In genomic region chr13:20828540-20829364, GRCh38 we compare ENCODE assay signal across 8 cellular contexts. TPM values are rescaled to one million over a fixed set of nuclear protein-coding genes. Genes with fewer than 3 reads are reported as not detected.
A peak's percentile ranks its signal among the peaks of the same experiment; 100 is the strongest.
DNase-seq lines count a peak whose midpoint lies in the region; ATAC-seq and TF ChIP-seq lines count a peak whose summit lies in the region.

No MANE protein-coding gene starts in this region.

- peak; percentile 85 for TF ChIP-seq CTCF in IMR-90 (conservative IDR thresholded peaks at IDR 0.05; ENCODE audit: low read depth, low read length)

- H4K91ac ChIP-seq in IMR-90 (ENCODE audit: insufficient read depth, low read depth, low read length) = no peak overlapping the region

- CTCF ChIA-PET in IMR-90 (lab: Yijun Ruan, JAX) = interaction anchor here (0.6 to 3.0 kb wide), 12 partner anchors 9 to 336 kb away, joined by 3 to 14 read pairs (median 4); no protein-coding TSS in a partner anchor

- peak overlapping the region; percentile 39; the same call in 1 of the 2 replicates for H2BK120ac ChIP-seq in IMR-90 (ENCODE audit: low read depth, low read length)

- H4K5ac ChIP-seq in IMR-90 (ENCODE audit: low read depth, low read length) = no peak overlapping the region

- POLR2A ChIA-PET in IMR-90 (lab: Charles Lee; ENCODE audit: unreplicated experiment) = no interaction called here

- peak overlapping the region; percentile 53; the same call in 1 of the 2 replicates for H3K23ac ChIP-seq in IMR-90 (ENCODE audit: low read depth, low read length)

- in situ Hi-C loops in IMR-90 (cut with MboI; ENCODE audit: low sequenced_read_pairs) = loop anchor here (5.0 to 25.0 kb wide), 2 partner anchors 121 to 641 kb away; partner anchors contain the start of gene GJB2

- no TSS peak for BruUV-seq in IMR-90 (replicated peaks; lab: Mats Ljungman, UMichigan)

- H3K56ac ChIP-seq in IMR-90 (ENCODE audit: extremely low read depth, insufficient read depth, low read length) = no peak overlapping the region

- H3K4me2 ChIP-seq in IMR-90 (ENCODE audit: low read depth, low read length) = peak overlapping the region; percentile 100

- peaks cover 7% of the 10 kb centered on the region for H3K4me1 ChIP-seq in IMR-90 (ENCODE audit: control insufficient read depth, insufficient read depth, low read length)
- H3K4me1 ChIP-seq in subcutaneous abdominal adipose tissue (ENCODE audit: control insufficient read depth in 5 of 5, insufficient read depth in 5 of 5, low read length in 5 of 5) = peaks cover 0 to 6% (median 0%) of the 10 kb centered on the region in 5 donors

- no peaks in the 10 kb centered on the region for H3K27me3 ChIP-seq in IMR-90 (ENCODE audit: control insufficient read depth, insufficient read depth, low read length)
- no peaks in the 10 kb centered on the region for H3K27me3 ChIP-seq in subcutaneous abdominal adipose tissue (ENCODE audit: control insufficient read depth in 5 of 5, insufficient read depth in 4 of 5, low read length in 5 of 5)

- H3K9me3 ChIP-seq in IMR-90 (ENCODE audit: control insufficient read depth, insufficient read depth, low read length) (no peaks in the 10 kb centered on the region), subcutaneous abdominal adipose tissue (ENCODE audit: control insufficient read depth in 5 of 5, low read length in 5 of 5) (no peaks in the 10 kb centered on the region)

- no peak for TF ChIP-seq POLR2A in IMR-90 (IDR thresholded peaks at IDR 0.05; ENCODE audit: low read depth, low read length)

- H3K9me1 ChIP-seq in IMR-90 (ENCODE audit: insufficient read depth, low read length) = no peaks in the 10 kb centered on the region; the same call in 1 of the 2 replicates

- H4K20me1 ChIP-seq in IMR-90 (ENCODE audit: insufficient read depth, low read length) = peaks cover 3% of the 10 kb centered on the region; the same call in 1 of the 2 replicates

- H3K27ac ChIP-seq in IMR-90 (ENCODE audit: insufficient read depth, low read length) (peak overlapping the region; percentile 40; the same call in 1 of the 2 replicates), caudate nucleus (ENCODE audit: low read depth, low read length) (peak overlapping the region; percentile 11), subcutaneous abdominal adipose tissue (ENCODE audit: low read depth, low read length) (peak overlapping the region; percentile 13)

- H3K4me3 ChIP-seq in IMR-90 (ENCODE audit: insufficient read depth, low read depth, low read length) = peak overlapping the region; percentile 30; the same call in 1 of the 2 replicates
- peak overlapping the region in 3 of 5 donors; percentile 26 to 49 (median 42) for H3K4me3 ChIP-seq in subcutaneous abdominal adipose tissue (ENCODE audit: low read depth in 1 of 5, low read length in 5 of 5)

- peak overlapping the region; percentile 77 for H3K18ac ChIP-seq in IMR-90 (ENCODE audit: low read depth, low read length)

- peak; percentile 85 for TF ChIP-seq RAD21 in IMR-90 (IDR thresholded peaks at IDR 0.05; ENCODE audit: low read length)

- no peak overlapping the region for H2AFZ ChIP-seq in IMR-90 (replicated peaks; ENCODE audit: low read length, poor library complexity)

- H2BK20ac ChIP-seq in IMR-90 (ENCODE audit: low read depth, low read length) = 0 out of 2 replicates have a peak overlapping the region, but pooled peaks have one; percentile 27

- WGBS in IMR-90 (ENCODE audit: extremely low coverage in 2 of 2, insufficient read length in 1 of 2), 2 experiments = no CpG with 5 or more reads among the region's 5 CpGs

- H2AK9ac ChIP-seq in IMR-90 (replicated peaks; ENCODE audit: low read depth, low read length, poor library complexity) = no peak overlapping the region

- peaks cover 0 to 17% of the 10 kb centered on the region in 2 experiments; a peak in 2 of 4 replicates for H3K79me1 ChIP-seq in IMR-90 (ENCODE audit: low read depth in 1 of 2, low read length in 2 of 2)

- H2BK5ac ChIP-seq in IMR-90 (ENCODE audit: low read depth, low read length, poor library complexity, severe bottlenecking) = peak overlapping the region; percentile 49

- no peak overlapping the region for H3K14ac ChIP-seq in IMR-90 (replicated peaks; ENCODE audit: low read depth, low read length)

- dilution Hi-C loops in IMR-90 (cut with HindIII; ENCODE audit: low sequenced_read_pairs, unreplicated experiment) = no loop called here

- intact Hi-C loops in IMR-90 (cut with micrococcal nuclease) (loop anchor here (1.0 to 10.0 kb wide), 4 partner anchors 97 to 634 kb away; partner anchors contain the start of gene GJB2), left colon (cut with DNase I, micrococcal nuclease) (loop anchor here in 1 of 2 donors (5.0 kb wide), 2 partner anchors 116 to 336 kb away; no protein-coding TSS in a partner anchor)

- H3K9ac ChIP-seq in IMR-90 (ENCODE audit: low read depth, low read length) (peak overlapping the region; percentile 70), subcutaneous abdominal adipose tissue (ENCODE audit: low read length in 5 of 5) (peak overlapping the region in 3 of 5 donors; percentile 41 to 54 (median 52))

- H3K36me3 ChIP-seq in IMR-90 (ENCODE audit: control insufficient read depth, insufficient read depth, low read length) (peaks cover 1% of the 10 kb centered on the region; the same call in 1 of the 2 replicates), subcutaneous abdominal adipose tissue (ENCODE audit: control insufficient read depth in 5 of 5, insufficient read depth in 5 of 5, low read length in 5 of 5) (peaks cover 0 to 6% (median 4%) of the 10 kb centered on the region in 5 donors)

- no peak overlapping the region for H2AK5ac ChIP-seq in IMR-90 (ENCODE audit: low read depth, low read length)

- H3K4ac ChIP-seq in IMR-90 (ENCODE audit: low read depth, low read length) = no peak overlapping the region; the same call in 1 of the 2 replicates

- no peak overlapping the region for H4K8ac ChIP-seq in IMR-90 (ENCODE audit: low read depth in 2 of 2, low read length in 2 of 2)

- ATAC-seq in IMR-90 (ENCODE audit: low read depth) (peak; percentile 40), SK-N-SH treated with all-trans-retinoic acid at 6 μM for 48 hours (peak; percentile 76), left colon (peak; percentile 71), GM19023 (IDR thresholded peaks at IDR 0.05; ENCODE audit: unreplicated experiment) (no peak)

- no peak overlapping the region for H2BK15ac ChIP-seq in IMR-90 (ENCODE audit: low read depth, low read length)

- peak; percentile 12 for DNase-seq in AG08396 (ENCODE audit: low spot score)
- DNase-seq in GM04503 (ENCODE audit: low read depth) = peak; percentile 21
- DNase-seq in IMR-90 = peak; percentile 64
- peak in 1 of 61 donors; percentile 2 for DNase-seq in caudate nucleus (lab: John Stamatoyannopoulos, UW)
- DNase-seq in left colon = no peak

TF ChIP-seq in IMR-90, 13 proteins besides CTCF, POLR2A, EP300 and RAD21:
- TF ChIP-seq CEBPB (IDR thresholded peaks at IDR 0.05; ENCODE audit: low read depth, low read length) (no peak), RFX5 (IDR thresholded peaks at IDR 0.05; ENCODE audit: low read depth, low read length) (no peak), NFE2L2 (IDR thresholded peaks at IDR 0.05; ENCODE audit: low read depth, low read length) (no peak), SMC3 (IDR thresholded peaks at IDR 0.05; ENCODE audit: low read depth, low read length) (peak; percentile 96)
- TF ChIP-seq, protein P1, sequence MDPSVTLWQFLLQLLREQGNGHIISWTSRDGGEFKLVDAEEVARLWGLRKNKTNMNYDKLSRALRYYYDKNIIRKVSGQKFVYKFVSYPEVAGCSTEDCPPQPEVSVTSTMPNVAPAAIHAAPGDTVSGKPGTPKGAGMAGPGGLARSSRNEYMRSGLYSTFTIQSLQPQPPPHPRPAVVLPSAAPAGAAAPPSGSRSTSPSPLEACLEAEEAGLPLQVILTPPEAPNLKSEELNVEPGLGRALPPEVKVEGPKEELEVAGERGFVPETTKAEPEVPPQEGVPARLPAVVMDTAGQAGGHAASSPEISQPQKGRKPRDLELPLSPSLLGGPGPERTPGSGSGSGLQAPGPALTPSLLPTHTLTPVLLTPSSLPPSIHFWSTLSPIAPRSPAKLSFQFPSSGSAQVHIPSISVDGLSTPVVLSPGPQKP (IDR thresholded peaks at IDR 0.05; ENCODE audit: borderline replicate concordance, low read depth, low read length) = no peak

TF ChIP-seq in SK-N-SH treated with all-trans-retinoic acid at 6 μM for 48 hours, 23 proteins besides CTCF, POLR2A, EP300 and RAD21:
- TF ChIP-seq ARNTL (CRISPR knock-in tag; IDR thresholded peaks at IDR 0.05; ENCODE audit: borderline replicate concordance, low read depth) (no peak), BACH2 (CRISPR knock-in tag; IDR thresholded peaks at IDR 0.05; ENCODE audit: borderline replicate concordance) (no peak), ISL1 (CRISPR knock-in tag; IDR thresholded peaks at IDR 0.05) (no peak), PATZ1 (CRISPR knock-in tag; IDR thresholded peaks at IDR 0.05; ENCODE audit: borderline replicate concordance) (no peak), CSDC2 (CRISPR knock-in tag; IDR thresholded peaks at IDR 0.05) (no peak), ESRRG (CRISPR knock-in tag; IDR thresholded peaks at IDR 0.05) (no peak)

RNA-seq across cellular contexts. Expression of gene EEF1AKMT1, which starts 55.0 kb away (rescaled TPM):
- total RNA-seq in IMR-90 (2012; rRNA removed) (10.6 and 11.7 TPM in 2 replicates), left colon (1 to 10 TPM; 3.5 to 5.5 TPM)
- 7.4 and 10.0 TPM in 2 replicates for polyA plus RNA-seq in IMR-90 (2012; rRNA removed)
- polyA plus RNA-seq in IMR-90 (2012; cell fraction: cytosol; rRNA removed) = 2.6 and 6.9 TPM in 2 replicates
- 0.54 and 5.8 TPM in 2 replicates for polyA plus RNA-seq in IMR-90 (2012; cell fraction: nucleus; rRNA removed; ENCODE audit: low replicate concordance)

Comparison
In these comparisons a context has a peak if more than half of its experiments do, and no peak if none do; other contexts are left out.
1. DNase-seq: peak in AG08396 (single experiment), GM04503 (single experiment) and IMR-90 (single experiment); none in left colon (0 of 2).
2. Peak in every context shown above with its lines, with median percentiles within 50 percentile points of each other: H3K27ac ChIP-seq.